ENCODE assay signal across 1 cellular context in genomic region chr21:44300262-44300959, GRCh38.
TF ChIP-seq lines count a peak whose summit lies in the region.

No MANE protein-coding gene starts in this region.

TF ChIP-seq in GM23338, 12 proteins besides CTCF, POLR2A, EP300 and RAD21 (continued from another document):
- TF ChIP-seq, protein P1, sequence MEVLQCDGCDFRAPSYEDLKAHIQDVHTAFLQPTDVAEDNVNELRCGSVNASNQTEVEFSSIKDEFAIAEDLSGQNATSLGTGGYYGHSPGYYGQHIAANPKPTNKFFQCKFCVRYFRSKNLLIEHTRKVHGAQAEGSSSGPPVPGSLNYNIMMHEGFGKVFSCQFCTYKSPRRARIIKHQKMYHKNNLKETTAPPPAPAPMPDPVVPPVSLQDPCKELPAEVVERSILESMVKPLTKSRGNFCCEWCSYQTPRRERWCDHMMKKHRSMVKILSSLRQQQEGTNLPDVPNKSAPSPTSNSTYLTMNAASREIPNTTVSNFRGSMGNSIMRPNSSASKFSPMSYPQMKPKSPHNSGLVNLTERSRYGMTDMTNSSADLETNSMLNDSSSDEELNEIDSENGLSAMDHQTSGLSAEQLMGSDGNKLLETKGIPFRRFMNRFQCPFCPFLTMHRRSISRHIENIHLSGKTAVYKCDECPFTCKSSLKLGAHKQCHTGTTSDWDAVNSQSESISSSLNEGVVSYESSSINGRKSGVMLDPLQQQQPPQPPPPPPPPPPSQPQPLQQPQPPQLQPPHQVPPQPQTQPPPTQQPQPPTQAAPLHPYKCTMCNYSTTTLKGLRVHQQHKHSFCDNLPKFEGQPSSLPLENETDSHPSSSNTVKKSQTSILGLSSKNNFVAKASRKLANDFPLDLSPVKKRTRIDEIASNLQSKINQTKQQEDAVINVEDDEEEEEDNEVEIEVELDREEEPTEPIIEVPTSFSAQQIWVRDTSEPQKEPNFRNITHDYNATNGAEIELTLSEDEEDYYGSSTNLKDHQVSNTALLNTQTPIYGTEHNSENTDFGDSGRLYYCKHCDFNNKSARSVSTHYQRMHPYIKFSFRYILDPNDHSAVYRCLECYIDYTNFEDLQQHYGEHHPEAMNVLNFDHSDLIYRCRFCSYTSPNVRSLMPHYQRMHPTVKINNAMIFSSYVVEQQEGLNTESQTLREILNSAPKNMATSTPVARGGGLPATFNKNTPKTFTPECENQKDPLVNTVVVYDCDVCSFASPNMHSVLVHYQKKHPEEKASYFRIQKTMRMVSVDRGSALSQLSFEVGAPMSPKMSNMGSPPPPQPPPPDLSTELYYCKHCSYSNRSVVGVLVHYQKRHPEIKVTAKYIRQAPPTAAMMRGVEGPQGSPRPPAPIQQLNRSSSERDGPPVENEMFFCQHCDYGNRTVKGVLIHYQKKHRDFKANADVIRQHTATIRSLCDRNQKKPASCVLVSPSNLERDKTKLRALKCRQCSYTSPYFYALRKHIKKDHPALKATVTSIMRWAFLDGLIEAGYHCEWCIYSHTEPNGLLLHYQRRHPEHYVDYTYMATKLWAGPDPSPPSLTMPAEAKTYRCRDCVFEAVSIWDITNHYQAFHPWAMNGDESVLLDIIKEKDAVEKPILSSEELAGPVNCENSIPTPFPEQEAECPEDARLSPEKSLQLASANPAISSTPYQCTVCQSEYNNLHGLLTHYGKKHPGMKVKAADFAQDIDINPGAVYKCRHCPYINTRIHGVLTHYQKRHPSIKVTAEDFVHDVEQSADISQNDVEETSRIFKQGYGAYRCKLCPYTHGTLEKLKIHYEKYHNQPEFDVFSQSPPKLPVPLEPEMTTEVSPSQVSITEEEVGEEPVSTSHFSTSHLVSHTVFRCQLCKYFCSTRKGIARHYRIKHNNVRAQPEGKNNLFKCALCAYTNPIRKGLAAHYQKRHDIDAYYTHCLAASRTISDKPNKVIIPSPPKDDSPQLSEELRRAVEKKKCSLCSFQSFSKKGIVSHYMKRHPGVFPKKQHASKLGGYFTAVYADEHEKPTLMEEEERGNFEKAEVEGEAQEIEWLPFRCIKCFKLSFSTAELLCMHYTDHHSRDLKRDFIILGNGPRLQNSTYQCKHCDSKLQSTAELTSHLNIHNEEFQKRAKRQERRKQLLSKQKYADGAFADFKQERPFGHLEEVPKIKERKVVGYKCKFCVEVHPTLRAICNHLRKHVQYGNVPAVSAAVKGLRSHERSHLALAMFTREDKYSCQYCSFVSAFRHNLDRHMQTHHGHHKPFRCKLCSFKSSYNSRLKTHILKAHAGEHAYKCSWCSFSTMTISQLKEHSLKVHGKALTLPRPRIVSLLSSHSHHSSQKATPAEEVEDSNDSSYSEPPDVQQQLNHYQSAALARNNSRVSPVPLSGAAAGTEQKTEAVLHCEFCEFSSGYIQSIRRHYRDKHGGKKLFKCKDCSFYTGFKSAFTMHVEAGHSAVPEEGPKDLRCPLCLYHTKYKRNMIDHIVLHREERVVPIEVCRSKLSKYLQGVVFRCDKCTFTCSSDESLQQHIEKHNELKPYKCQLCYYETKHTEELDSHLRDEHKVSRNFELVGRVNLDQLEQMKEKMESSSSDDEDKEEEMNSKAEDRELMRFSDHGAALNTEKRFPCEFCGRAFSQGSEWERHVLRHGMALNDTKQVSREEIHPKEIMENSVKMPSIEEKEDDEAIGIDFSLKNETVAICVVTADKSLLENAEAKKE (CRISPR knock-in tag; IDR thresholded peaks at IDR 0.05), result no peak
- no peak for TF ChIP-seq NANOG (IDR thresholded peaks at IDR 0.05; ENCODE audit: borderline replicate concordance)
